ENCODE assay signal across 21 cellular contexts in genomic region chr7:130401101-130401500, GRCh38. TPM values are rescaled to one million over a fixed set of nuclear protein-coding genes. Genes with fewer than 3 reads are reported as not detected.
"Had no signal": no experiment of that assay in that cellular context is flagged by ENCODE, and none has a peak within 500 bp of the region (broad histone marks: within the 10 kb centered on the region; RNA-seq: fewer than 3 reads in every experiment).

No MANE protein-coding gene starts in this region.

- H3K4me3 Mint-ChIP-seq: activated CD4-positive, alpha-beta memory T cell treated with anti-CD3 and anti-CD28 coated beads for 36 hours; naive thymus-derived CD8-positive, alpha-beta T cell; neural progenitor cell had no signal

- H3K27ac Mint-ChIP-seq: activated CD4-positive, alpha-beta memory T cell treated with anti-CD3 and anti-CD28 coated beads for 36 hours; naive thymus-derived CD8-positive, alpha-beta T cell; neural progenitor cell had no signal

- H3K4me1 ChIP-seq: body of pancreas, left ventricle myocardium inferior, spleen had no signal

- DNase-seq: activated CD4-positive, alpha-beta memory T cell treated with anti-CD3 and anti-CD28 coated beads for 36 hours; activated CD4-positive, alpha-beta T cell treated with anti-CD3 and anti-CD28 coated beads for 48 hours; activated CD8-positive, alpha-beta memory T cell treated with anti-CD3 and anti-CD28 coated beads, Interleukin-2, amount 50 U/mL, for 4 hours; activated gamma-delta T cell; activated naive CD4-positive, alpha-beta T cell treated with anti-CD3 and anti-CD28 coated beads, Interleukin-2, amount 50 U/mL, for 16 hours; activated T-cell treated with anti-CD3 and anti-CD28 coated beads, Interleukin-2, amount 50 U/mL, for 1 hour; anterior cingulate cortex; body of pancreas; cortex of kidney; islet precursor cell; left ventricle myocardium inferior; naive thymus-derived CD8-positive, alpha-beta T cell; occipital lobe; right cardiac atrium; spleen; stimulated activated naive CD4-positive, alpha-beta T cell had no signal

- H3K9ac ChIP-seq: neural progenitor cell had no signal

- ATAC-seq: activated CD4-positive, CD25-positive, alpha-beta regulatory T cell treated with anti-CD3 and anti-CD28 coated beads, Interleukin-2, amount 50 U/mL, for 24 hours; naive thymus-derived CD8-positive, alpha-beta T cell had no signal

- H3K9me3 ChIP-seq: body of pancreas, left ventricle myocardium inferior, spleen, tibial nerve had no signal

- H3K4me2 ChIP-seq: neural progenitor cell had no signal

- H2AFZ ChIP-seq: neural progenitor cell had no signal

- H3K9me3 Mint-ChIP-seq: activated CD4-positive, alpha-beta memory T cell treated with anti-CD3 and anti-CD28 coated beads for 36 hours; naive thymus-derived CD8-positive, alpha-beta T cell; neural progenitor cell had no signal

- H3K27me3 ChIP-seq: body of pancreas, neural progenitor cell, spleen, tibial nerve had no signal

- H3K4me3 ChIP-seq: body of pancreas, left ventricle myocardium inferior, neural progenitor cell, spleen, tibial nerve had no signal

- H3K36me3 ChIP-seq: neural progenitor cell had no signal

- H3K27ac ChIP-seq: body of pancreas, neural progenitor cell, VCaP had no signal

- H3K27me3 Mint-ChIP-seq: activated CD4-positive, alpha-beta memory T cell treated with anti-CD3 and anti-CD28 coated beads for 36 hours; naive thymus-derived CD8-positive, alpha-beta T cell had no signal

RNA-seq across cellular contexts. Expression of gene CPA1, which starts 20.8 kb away (rescaled TPM):
- polyA plus RNA-seq: endothelial cell of umbilical vein had no signal

RNA-seq across cellular contexts. Expression of gene CPA5, which starts 56.5 kb away (rescaled TPM):
- polyA plus RNA-seq: endothelial cell of umbilical vein, right cardiac atrium had no signal
